Comparison of ENCODE assay signal across 1 cellular context in genomic region chr6:53615633-53616449, GRCh38.
TF ChIP-seq lines count a peak whose summit lies in the region.

No MANE protein-coding gene starts in this region.

TF ChIP-seq in K562, 482 proteins besides CTCF, POLR2A, EP300 and RAD21 (continued from another document and continues in another):
- TF ChIP-seq GTF3C2 (IDR thresholded peaks at IDR 0.05; ENCODE audit: borderline replicate concordance, extremely low read depth, insufficient read length) = no peak
- peak; percentile 18 for TF ChIP-seq DACH1 (IDR thresholded peaks at IDR 0.05; ENCODE audit: partially characterized antibody)
- TF ChIP-seq, protein P1, sequence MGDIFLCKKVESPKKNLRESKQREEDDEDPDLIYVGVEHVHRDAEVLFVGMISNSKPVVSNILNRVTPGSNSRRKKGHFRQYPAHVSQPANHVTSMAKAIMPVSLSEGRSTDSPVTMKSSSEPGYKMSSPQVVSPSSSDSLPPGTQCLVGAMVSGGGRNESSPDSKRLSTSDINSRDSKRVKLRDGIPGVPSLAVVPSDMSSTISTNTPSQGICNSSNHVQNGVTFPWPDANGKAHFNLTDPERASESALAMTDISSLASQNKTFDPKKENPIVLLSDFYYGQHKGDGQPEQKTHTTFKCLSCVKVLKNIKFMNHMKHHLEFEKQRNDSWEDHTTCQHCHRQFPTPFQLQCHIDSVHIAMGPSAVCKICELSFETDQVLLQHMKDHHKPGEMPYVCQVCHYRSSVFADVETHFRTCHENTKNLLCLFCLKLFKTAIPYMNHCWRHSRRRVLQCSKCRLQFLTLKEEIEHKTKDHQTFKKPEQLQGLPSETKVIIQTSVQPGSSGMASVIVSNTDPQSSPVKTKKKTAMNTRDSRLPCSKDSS (IDR thresholded peaks at IDR 0.05; ENCODE audit: low read depth, partially characterized antibody) = no peak
- peak; percentile 65; the same call in 1 of the 2 replicates for TF ChIP-seq BRD4 (IDR thresholded peaks at IDR 0.05)
- TF ChIP-seq ESRRA (IDR thresholded peaks at IDR 0.05; ENCODE audit: borderline replicate concordance, low read depth) = peak; percentile 33; the same call in 1 of the 2 replicates
- TF ChIP-seq, protein P2, sequence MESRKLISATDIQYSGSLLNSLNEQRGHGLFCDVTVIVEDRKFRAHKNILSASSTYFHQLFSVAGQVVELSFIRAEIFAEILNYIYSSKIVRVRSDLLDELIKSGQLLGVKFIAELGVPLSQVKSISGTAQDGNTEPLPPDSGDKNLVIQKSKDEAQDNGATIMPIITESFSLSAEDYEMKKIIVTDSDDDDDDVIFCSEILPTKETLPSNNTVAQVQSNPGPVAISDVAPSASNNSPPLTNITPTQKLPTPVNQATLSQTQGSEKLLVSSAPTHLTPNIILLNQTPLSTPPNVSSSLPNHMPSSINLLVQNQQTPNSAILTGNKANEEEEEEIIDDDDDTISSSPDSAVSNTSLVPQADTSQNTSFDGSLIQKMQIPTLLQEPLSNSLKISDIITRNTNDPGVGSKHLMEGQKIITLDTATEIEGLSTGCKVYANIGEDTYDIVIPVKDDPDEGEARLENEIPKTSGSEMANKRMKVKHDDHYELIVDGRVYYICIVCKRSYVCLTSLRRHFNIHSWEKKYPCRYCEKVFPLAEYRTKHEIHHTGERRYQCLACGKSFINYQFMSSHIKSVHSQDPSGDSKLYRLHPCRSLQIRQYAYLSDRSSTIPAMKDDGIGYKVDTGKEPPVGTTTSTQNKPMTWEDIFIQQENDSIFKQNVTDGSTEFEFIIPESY (CRISPR knock-in tag; IDR thresholded peaks at IDR 0.05) = no peak
- TF ChIP-seq, protein P3, sequence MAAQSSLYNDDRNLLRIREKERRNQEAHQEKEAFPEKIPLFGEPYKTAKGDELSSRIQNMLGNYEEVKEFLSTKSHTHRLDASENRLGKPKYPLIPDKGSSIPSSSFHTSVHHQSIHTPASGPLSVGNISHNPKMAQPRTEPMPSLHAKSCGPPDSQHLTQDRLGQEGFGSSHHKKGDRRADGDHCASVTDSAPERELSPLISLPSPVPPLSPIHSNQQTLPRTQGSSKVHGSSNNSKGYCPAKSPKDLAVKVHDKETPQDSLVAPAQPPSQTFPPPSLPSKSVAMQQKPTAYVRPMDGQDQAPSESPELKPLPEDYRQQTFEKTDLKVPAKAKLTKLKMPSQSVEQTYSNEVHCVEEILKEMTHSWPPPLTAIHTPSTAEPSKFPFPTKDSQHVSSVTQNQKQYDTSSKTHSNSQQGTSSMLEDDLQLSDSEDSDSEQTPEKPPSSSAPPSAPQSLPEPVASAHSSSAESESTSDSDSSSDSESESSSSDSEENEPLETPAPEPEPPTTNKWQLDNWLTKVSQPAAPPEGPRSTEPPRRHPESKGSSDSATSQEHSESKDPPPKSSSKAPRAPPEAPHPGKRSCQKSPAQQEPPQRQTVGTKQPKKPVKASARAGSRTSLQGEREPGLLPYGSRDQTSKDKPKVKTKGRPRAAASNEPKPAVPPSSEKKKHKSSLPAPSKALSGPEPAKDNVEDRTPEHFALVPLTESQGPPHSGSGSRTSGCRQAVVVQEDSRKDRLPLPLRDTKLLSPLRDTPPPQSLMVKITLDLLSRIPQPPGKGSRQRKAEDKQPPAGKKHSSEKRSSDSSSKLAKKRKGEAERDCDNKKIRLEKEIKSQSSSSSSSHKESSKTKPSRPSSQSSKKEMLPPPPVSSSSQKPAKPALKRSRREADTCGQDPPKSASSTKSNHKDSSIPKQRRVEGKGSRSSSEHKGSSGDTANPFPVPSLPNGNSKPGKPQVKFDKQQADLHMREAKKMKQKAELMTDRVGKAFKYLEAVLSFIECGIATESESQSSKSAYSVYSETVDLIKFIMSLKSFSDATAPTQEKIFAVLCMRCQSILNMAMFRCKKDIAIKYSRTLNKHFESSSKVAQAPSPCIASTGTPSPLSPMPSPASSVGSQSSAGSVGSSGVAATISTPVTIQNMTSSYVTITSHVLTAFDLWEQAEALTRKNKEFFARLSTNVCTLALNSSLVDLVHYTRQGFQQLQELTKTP (IDR thresholded peaks at IDR 0.05; ENCODE audit: low read depth in 1 of 2, partially characterized antibody in 2 of 2) = peak in 1 of 2 experiments; percentile 46
- TF ChIP-seq HNRNPK (IDR thresholded peaks at IDR 0.05; ENCODE audit: low read depth, low read length, poor library complexity, severe bottlenecking) = no peak
- TF ChIP-seq, protein P4, sequence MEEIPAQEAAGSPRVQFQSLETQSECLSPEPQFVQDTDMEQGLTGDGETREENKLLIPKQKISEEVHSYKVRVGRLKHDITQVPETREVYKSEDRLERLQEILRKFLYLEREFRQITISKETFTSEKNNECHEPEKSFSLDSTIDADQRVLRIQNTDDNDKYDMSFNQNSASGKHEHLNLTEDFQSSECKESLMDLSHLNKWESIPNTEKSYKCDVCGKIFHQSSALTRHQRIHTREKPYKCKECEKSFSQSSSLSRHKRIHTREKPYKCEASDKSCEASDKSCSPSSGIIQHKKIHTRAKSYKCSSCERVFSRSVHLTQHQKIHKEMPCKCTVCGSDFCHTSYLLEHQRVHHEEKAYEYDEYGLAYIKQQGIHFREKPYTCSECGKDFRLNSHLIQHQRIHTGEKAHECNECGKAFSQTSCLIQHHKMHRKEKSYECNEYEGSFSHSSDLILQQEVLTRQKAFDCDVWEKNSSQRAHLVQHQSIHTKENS (CRISPR knock-in tag; IDR thresholded peaks at IDR 0.05) = no peak
- TF ChIP-seq ETV5 (CRISPR knock-in tag; IDR thresholded peaks at IDR 0.05; ENCODE audit: low read depth) = no peak
- no peak for TF ChIP-seq HDGF (IDR thresholded peaks at IDR 0.05)
- no peak for TF ChIP-seq ZNF224 (CRISPR knock-in tag; IDR thresholded peaks at IDR 0.05)
- TF ChIP-seq NFE2L1 (tag; IDR thresholded peaks at IDR 0.05; ENCODE audit: borderline replicate concordance, low read depth) = peak; percentile 63
- no peak for TF ChIP-seq DIDO1 (tag; IDR thresholded peaks at IDR 0.05; ENCODE audit: low read depth)
- TF ChIP-seq ATF7 (IDR thresholded peaks at IDR 0.05) = no peak
- peak; percentile 5; the same call in 1 of the 2 replicates for TF ChIP-seq JUN (IDR thresholded peaks at IDR 0.05; ENCODE audit: borderline replicate concordance, low read depth, low read length)
- TF ChIP-seq JUN (CRISPR knock-in tag; IDR thresholded peaks at IDR 0.05; ENCODE audit: borderline replicate concordance) = no peak
- TF ChIP-seq E2F5 (CRISPR knock-in tag; IDR thresholded peaks at IDR 0.05) = no peak
- no peak for TF ChIP-seq E2F6 (IDR thresholded peaks at IDR 0.05; ENCODE audit: borderline replicate concordance in 1 of 2, extremely low read depth in 1 of 2, insufficient read depth in 1 of 2, insufficient read length in 1 of 2, low read depth in 1 of 2, low read length in 1 of 2, poor library complexity in 1 of 2, severe bottlenecking in 1 of 2)
- TF ChIP-seq NBN (IDR thresholded peaks at IDR 0.05; ENCODE audit: low read depth) = peak; percentile 49; the same call in 1 of the 2 replicates
- TF ChIP-seq CEBPG (CRISPR knock-in tag; IDR thresholded peaks at IDR 0.05) = no peak
- TF ChIP-seq CEBPG (tag; conservative IDR thresholded peaks at IDR 0.05 in 1 of 2, IDR thresholded peaks at IDR 0.05 in 1 of 2) = no peak
- TF ChIP-seq, protein P5, sequence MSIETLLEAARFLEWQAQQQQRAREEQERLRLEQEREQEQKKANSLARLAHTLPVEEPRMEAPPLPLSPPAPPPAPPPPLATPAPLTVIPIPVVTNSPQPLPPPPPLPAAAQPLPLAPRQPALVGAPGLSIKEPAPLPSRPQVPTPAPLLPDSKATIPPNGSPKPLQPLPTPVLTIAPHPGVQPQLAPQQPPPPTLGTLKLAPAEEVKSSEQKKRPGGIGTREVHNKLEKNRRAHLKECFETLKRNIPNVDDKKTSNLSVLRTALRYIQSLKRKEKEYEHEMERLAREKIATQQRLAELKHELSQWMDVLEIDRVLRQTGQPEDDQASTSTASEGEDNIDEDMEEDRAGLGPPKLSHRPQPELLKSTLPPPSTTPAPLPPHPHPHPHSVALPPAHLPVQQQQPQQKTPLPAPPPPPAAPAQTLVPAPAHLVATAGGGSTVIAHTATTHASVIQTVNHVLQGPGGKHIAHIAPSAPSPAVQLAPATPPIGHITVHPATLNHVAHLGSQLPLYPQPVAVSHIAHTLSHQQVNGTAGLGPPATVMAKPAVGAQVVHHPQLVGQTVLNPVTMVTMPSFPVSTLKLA (conservative IDR thresholded peaks at IDR 0.05) = no peak; a peak in 1 of 4 replicates
- TF ChIP-seq, protein P6, sequence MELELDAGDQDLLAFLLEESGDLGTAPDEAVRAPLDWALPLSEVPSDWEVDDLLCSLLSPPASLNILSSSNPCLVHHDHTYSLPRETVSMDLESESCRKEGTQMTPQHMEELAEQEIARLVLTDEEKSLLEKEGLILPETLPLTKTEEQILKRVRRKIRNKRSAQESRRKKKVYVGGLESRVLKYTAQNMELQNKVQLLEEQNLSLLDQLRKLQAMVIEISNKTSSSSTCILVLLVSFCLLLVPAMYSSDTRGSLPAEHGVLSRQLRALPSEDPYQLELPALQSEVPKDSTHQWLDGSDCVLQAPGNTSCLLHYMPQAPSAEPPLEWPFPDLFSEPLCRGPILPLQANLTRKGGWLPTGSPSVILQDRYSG (tag; conservative IDR thresholded peaks at IDR 0.05; ENCODE audit: low read depth) = no peak
- no peak for TF ChIP-seq POU5F1 (IDR thresholded peaks at IDR 0.05; ENCODE audit: borderline replicate concordance, low read depth, low read length, partially characterized antibody)
- TF ChIP-seq NFYB (IDR thresholded peaks at IDR 0.05; ENCODE audit: extremely low read depth, insufficient read length) = no peak
- TF ChIP-seq ZNF444 (CRISPR knock-in tag; IDR thresholded peaks at IDR 0.05) = no peak
- no peak for TF ChIP-seq SRSF9 (IDR thresholded peaks at IDR 0.05; ENCODE audit: borderline replicate concordance, low read depth, low read length)
- no peak; the same call in 1 of the 2 replicates for TF ChIP-seq RFX1 (IDR thresholded peaks at IDR 0.05)
- TF ChIP-seq, protein P7, sequence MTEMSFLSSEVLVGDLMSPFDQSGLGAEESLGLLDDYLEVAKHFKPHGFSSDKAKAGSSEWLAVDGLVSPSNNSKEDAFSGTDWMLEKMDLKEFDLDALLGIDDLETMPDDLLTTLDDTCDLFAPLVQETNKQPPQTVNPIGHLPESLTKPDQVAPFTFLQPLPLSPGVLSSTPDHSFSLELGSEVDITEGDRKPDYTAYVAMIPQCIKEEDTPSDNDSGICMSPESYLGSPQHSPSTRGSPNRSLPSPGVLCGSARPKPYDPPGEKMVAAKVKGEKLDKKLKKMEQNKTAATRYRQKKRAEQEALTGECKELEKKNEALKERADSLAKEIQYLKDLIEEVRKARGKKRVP (CRISPR knock-in tag; IDR thresholded peaks at IDR 0.05) = no peak
- no peak for TF ChIP-seq TBP (optimal IDR thresholded peaks at IDR 0.05; ENCODE audit: low read depth, low read length)
- TF ChIP-seq MEIS2 (IDR thresholded peaks at IDR 0.05; ENCODE audit: partially characterized antibody) = peak; percentile 76
- TF ChIP-seq BRCA1 (IDR thresholded peaks at IDR 0.05) = no peak
- no peak for TF ChIP-seq BRCA1 (CRISPR knock-in tag; IDR thresholded peaks at IDR 0.05)
- TF ChIP-seq ELF4 (CRISPR knock-in tag; IDR thresholded peaks at IDR 0.05) = no peak
- no peak for TF ChIP-seq MAX (CRISPR knock-in tag; IDR thresholded peaks at IDR 0.05)
- TF ChIP-seq TARDBP (IDR thresholded peaks at IDR 0.05) = no peak
- TF ChIP-seq, protein P8, sequence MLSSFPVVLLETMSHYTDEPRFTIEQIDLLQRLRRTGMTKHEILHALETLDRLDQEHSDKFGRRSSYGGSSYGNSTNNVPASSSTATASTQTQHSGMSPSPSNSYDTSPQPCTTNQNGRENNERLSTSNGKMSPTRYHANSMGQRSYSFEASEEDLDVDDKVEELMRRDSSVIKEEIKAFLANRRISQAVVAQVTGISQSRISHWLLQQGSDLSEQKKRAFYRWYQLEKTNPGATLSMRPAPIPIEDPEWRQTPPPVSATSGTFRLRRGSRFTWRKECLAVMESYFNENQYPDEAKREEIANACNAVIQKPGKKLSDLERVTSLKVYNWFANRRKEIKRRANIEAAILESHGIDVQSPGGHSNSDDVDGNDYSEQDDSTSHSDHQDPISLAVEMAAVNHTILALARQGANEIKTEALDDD (IDR thresholded peaks at IDR 0.05) = no peak
- TF ChIP-seq BRF1 (IDR thresholded peaks at IDR 0.05; ENCODE audit: borderline replicate concordance, extremely low read depth, insufficient read length) = no peak
- TF ChIP-seq ZNF449 (CRISPR knock-in tag; IDR thresholded peaks at IDR 0.05) = no peak
